ENCODE assay signal across 1 cellular context in genomic region chrX:154487518-154488290, GRCh38.
TF ChIP-seq lines count a peak whose summit lies in the region.

No MANE protein-coding gene starts in this region.

TF ChIP-seq in GM23338, 12 proteins besides CTCF, POLR2A, EP300 and RAD21 (continued from another document):
- TF ChIP-seq, protein P1, sequence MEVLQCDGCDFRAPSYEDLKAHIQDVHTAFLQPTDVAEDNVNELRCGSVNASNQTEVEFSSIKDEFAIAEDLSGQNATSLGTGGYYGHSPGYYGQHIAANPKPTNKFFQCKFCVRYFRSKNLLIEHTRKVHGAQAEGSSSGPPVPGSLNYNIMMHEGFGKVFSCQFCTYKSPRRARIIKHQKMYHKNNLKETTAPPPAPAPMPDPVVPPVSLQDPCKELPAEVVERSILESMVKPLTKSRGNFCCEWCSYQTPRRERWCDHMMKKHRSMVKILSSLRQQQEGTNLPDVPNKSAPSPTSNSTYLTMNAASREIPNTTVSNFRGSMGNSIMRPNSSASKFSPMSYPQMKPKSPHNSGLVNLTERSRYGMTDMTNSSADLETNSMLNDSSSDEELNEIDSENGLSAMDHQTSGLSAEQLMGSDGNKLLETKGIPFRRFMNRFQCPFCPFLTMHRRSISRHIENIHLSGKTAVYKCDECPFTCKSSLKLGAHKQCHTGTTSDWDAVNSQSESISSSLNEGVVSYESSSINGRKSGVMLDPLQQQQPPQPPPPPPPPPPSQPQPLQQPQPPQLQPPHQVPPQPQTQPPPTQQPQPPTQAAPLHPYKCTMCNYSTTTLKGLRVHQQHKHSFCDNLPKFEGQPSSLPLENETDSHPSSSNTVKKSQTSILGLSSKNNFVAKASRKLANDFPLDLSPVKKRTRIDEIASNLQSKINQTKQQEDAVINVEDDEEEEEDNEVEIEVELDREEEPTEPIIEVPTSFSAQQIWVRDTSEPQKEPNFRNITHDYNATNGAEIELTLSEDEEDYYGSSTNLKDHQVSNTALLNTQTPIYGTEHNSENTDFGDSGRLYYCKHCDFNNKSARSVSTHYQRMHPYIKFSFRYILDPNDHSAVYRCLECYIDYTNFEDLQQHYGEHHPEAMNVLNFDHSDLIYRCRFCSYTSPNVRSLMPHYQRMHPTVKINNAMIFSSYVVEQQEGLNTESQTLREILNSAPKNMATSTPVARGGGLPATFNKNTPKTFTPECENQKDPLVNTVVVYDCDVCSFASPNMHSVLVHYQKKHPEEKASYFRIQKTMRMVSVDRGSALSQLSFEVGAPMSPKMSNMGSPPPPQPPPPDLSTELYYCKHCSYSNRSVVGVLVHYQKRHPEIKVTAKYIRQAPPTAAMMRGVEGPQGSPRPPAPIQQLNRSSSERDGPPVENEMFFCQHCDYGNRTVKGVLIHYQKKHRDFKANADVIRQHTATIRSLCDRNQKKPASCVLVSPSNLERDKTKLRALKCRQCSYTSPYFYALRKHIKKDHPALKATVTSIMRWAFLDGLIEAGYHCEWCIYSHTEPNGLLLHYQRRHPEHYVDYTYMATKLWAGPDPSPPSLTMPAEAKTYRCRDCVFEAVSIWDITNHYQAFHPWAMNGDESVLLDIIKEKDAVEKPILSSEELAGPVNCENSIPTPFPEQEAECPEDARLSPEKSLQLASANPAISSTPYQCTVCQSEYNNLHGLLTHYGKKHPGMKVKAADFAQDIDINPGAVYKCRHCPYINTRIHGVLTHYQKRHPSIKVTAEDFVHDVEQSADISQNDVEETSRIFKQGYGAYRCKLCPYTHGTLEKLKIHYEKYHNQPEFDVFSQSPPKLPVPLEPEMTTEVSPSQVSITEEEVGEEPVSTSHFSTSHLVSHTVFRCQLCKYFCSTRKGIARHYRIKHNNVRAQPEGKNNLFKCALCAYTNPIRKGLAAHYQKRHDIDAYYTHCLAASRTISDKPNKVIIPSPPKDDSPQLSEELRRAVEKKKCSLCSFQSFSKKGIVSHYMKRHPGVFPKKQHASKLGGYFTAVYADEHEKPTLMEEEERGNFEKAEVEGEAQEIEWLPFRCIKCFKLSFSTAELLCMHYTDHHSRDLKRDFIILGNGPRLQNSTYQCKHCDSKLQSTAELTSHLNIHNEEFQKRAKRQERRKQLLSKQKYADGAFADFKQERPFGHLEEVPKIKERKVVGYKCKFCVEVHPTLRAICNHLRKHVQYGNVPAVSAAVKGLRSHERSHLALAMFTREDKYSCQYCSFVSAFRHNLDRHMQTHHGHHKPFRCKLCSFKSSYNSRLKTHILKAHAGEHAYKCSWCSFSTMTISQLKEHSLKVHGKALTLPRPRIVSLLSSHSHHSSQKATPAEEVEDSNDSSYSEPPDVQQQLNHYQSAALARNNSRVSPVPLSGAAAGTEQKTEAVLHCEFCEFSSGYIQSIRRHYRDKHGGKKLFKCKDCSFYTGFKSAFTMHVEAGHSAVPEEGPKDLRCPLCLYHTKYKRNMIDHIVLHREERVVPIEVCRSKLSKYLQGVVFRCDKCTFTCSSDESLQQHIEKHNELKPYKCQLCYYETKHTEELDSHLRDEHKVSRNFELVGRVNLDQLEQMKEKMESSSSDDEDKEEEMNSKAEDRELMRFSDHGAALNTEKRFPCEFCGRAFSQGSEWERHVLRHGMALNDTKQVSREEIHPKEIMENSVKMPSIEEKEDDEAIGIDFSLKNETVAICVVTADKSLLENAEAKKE (CRISPR knock-in tag; IDR thresholded peaks at IDR 0.05), result no peak
TF ChIP-seq in GM23338: peak in this region for 0.
